Comparison of ENCODE assay signal across 9 cellular contexts in the genomic region with DNA sequence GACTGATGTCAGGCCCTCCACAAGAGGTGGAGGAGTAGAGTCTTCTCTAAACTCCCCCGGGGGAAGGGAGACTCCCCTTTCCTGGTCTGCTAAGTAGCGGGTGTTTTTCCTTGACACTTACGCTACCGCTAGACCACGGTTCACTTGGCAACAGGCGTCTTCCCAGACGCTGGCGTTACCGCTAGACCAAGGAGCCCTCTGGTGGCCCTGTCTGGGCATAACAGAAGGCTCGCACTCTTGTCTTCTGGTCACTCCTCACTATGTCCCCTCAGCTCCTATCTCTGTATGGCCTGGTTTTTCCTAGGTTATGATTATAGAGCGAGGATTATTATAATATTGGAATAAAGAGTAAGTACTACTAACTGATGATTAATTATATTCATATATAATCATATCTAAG. TPM values are rescaled to one million over a fixed set of nuclear protein-coding genes. Genes with fewer than 3 reads are reported as not detected.
DNase-seq lines count a peak whose midpoint lies in the region; ATAC-seq and TF ChIP-seq lines count a peak whose summit lies in the region.
"Not testable (repeated sequence)": the region's sequence is repeated elsewhere in the genome, so short reads cannot be mapped to it uniquely, and the experiment has no call there.
"Had no signal": no experiment of that assay in that cellular context is flagged by ENCODE, and none has a peak within 500 bp of the region (broad histone marks: within the 10 kb centered on the region; RNA-seq: fewer than 3 reads in every experiment).

No MANE protein-coding gene starts in this region.

- CTCF ChIA-PET in CD4-positive, alpha-beta memory T cell (lab: Charles Lee; ENCODE audit: partially characterized antibody) = interaction anchor here (1.1 to 5.6 kb wide), 4 partner anchors 36 to 224 kb away, joined by 3 to 31 read pairs (median 3); no protein-coding TSS in a partner anchor
- CTCF ChIA-PET in PC-9 (lab: Charles Lee) = interaction anchor here (0.7 kb wide), 1 partner anchor 13 kb away, joined by 12 read pairs; no protein-coding TSS in a partner anchor

- peak in 3 of 5 donors; percentile 4 to 24 (median 24) for DNase-seq in CD4-positive, alpha-beta memory T cell
- DNase-seq in HFF-Myc (ENCODE audit: extremely low read depth, low read depth); heart left ventricle; osteocyte (ENCODE audit: extremely low spot score, unreplicated experiment): not testable (repeated sequence)
- DNase-seq in PC-9 (peak in 1 of 2 experiments; percentile 10), thyroid gland (peak; percentile 10 to 42)
- peak; percentile 44 for DNase-seq in activated CD4-positive, alpha-beta T cell treated with anti-CD3 and anti-CD28 coated beads for 48 hours
- peak; percentile 12 for DNase-seq in central memory CD4-positive, alpha-beta T cell

- not testable (repeated sequence) for H3K4me2 ChIP-seq in PC-9

- TF ChIP-seq POLR2A in heart left ventricle (IDR thresholded peaks at IDR 0.05); thyroid gland (IDR thresholded peaks at IDR 0.05): not testable (repeated sequence)

- ATAC-seq in heart left ventricle = not testable (repeated sequence)

- not testable (repeated sequence) for H3K9me3 ChIP-seq in CD4-positive, alpha-beta memory T cell (ENCODE audit: control insufficient read depth in 1 of 2, low read length in 2 of 2); PC-9 (ENCODE audit: insufficient read depth, low read depth); thyroid gland
- H3K9me3 ChIP-seq in heart left ventricle = peaks cover 0 to 23% (median 10%) of the 10 kb centered on the region in 12 donors

- H3K27ac Mint-ChIP-seq in CD4-positive, alpha-beta memory T cell; osteocyte (ENCODE audit: unreplicated experiment): not testable (repeated sequence)

- not testable (repeated sequence) for H3K9me2 ChIP-seq in PC-9 (ENCODE audit: insufficient read depth)

- intact Hi-C loops in CD4-positive, alpha-beta memory T cell (cut with micrococcal nuclease) = loop anchor here (1.0 kb wide), 1 partner anchor 53 kb away; a partner anchor contains a TSS
- intact Hi-C loops in PC-9 (cut with micrococcal nuclease; ENCODE audit: unreplicated experiment) = not testable (repeated sequence)
- intact Hi-C loops in heart left ventricle (cut with DNase I) (loop anchor here in 7 of 10 donors (5.0 to 10.0 kb wide), 4 partner anchors 50 to 227 kb away; no protein-coding TSS in a partner anchor), thyroid gland (cut with DNase I) (loop anchor here (5.0 kb wide), 1 partner anchor 225 kb away; no protein-coding TSS in a partner anchor)

- 14 to 29% (median 19%) methylated on average over 2 to 11 of the region's 11 CpGs for WGBS in heart left ventricle, 4 donors
- 11 to 15% methylated on average over 7 of the region's 11 CpGs for WGBS in thyroid gland, 2 donors

- not testable (repeated sequence) for H3K4me1 Mint-ChIP-seq in CD4-positive, alpha-beta memory T cell; osteocyte (ENCODE audit: unreplicated experiment)

- H2AFZ ChIP-seq in PC-9 = not testable (repeated sequence)

- peaks cover 0 to 17% (median 7%) of the 10 kb centered on the region in 8 donors for H3K9me3 Mint-ChIP-seq in CD4-positive, alpha-beta memory T cell
- H3K9me3 Mint-ChIP-seq in osteocyte (ENCODE audit: unreplicated experiment) = not testable (repeated sequence)

- H4K20me1 ChIP-seq in PC-9 (ENCODE audit: insufficient read depth) = not testable (repeated sequence)

- not testable (repeated sequence) for H3K4me1 ChIP-seq in CD4-positive, alpha-beta memory T cell (ENCODE audit: insufficient read depth, low read length); PC-9 (replicated peaks; ENCODE audit: insufficient read depth); heart left ventricle; thyroid gland

- not testable (repeated sequence) for H3K36me3 Mint-ChIP-seq in CD4-positive, alpha-beta memory T cell; osteocyte (ENCODE audit: unreplicated experiment)

- H3K79me2 ChIP-seq in PC-9 (ENCODE audit: low read depth) = not testable (repeated sequence)

- POLR2A ChIA-PET in CD4-positive, alpha-beta memory T cell (lab: Charles Lee; ENCODE audit: partially characterized antibody) = interaction anchor here (0.6 kb wide), 1 partner anchor 47 kb away, joined by 3 read pairs; no protein-coding TSS in a partner anchor
- POLR2A ChIA-PET in PC-9 (lab: Charles Lee; ENCODE audit: unreplicated experiment) = not testable (repeated sequence)

- not testable (repeated sequence) for BruUV-seq in PC-9 (replicated peaks; lab: Mats Ljungman, UMichigan)

- not testable (repeated sequence) for H3K27me3 ChIP-seq in CD4-positive, alpha-beta memory T cell (ENCODE audit: insufficient read depth, low read length); PC-9 (ENCODE audit: insufficient read depth, low read depth); heart left ventricle; thyroid gland

- H3F3A ChIP-seq in PC-9 (ENCODE audit: insufficient read depth, low read depth) = not testable (repeated sequence)

- peak; percentile 30 for TF ChIP-seq CTCF in HFF-Myc (IDR thresholded peaks at IDR 0.05; ENCODE audit: low read depth, low read length, missing control alignments)
- TF ChIP-seq CTCF in PC-9 (conservative IDR thresholded peaks at IDR 0.05) = peak; percentile 44
- peak in 8 of 12 donors; percentile 7 to 53 (median 32) for TF ChIP-seq CTCF in heart left ventricle (IDR thresholded peaks at IDR 0.05)
- peak; percentile 33 for TF ChIP-seq CTCF in osteocyte (IDR thresholded peaks at IDR 0.05)
- TF ChIP-seq CTCF in thyroid gland (IDR thresholded peaks at IDR 0.05) = peak in 4 of 6 experiments; percentile 18 to 73 (median 52)

- H3K27me3 Mint-ChIP-seq in CD4-positive, alpha-beta memory T cell; osteocyte (ENCODE audit: unreplicated experiment): not testable (repeated sequence)

- H3K4me3 ChIP-seq in CD4-positive, alpha-beta memory T cell (ENCODE audit: low read length in 2 of 2); HFF-Myc (replicated peaks; ENCODE audit: low read depth, low read length); PC-9; heart left ventricle; thyroid gland (replicated peaks in 1 of 3): not testable (repeated sequence)

- H3K36me3 ChIP-seq in CD4-positive, alpha-beta memory T cell (ENCODE audit: insufficient read depth, low read length); PC-9 (ENCODE audit: low read depth); heart left ventricle; thyroid gland: not testable (repeated sequence)

- H3K4me3 Mint-ChIP-seq in CD4-positive, alpha-beta memory T cell; osteocyte (ENCODE audit: unreplicated experiment): not testable (repeated sequence)

- H3K27ac ChIP-seq in CD4-positive, alpha-beta memory T cell (ENCODE audit: low read depth, low read length); PC-9; heart left ventricle; thyroid gland: not testable (repeated sequence)

RNA-seq across cellular contexts. Expression of a gene that starts 5.0 kb away (rescaled TPM):
- total RNA-seq in CD4-positive, alpha-beta memory T cell = not detected
- not detected for polyA plus RNA-seq in CD4-positive, alpha-beta memory T cell
- total RNA-seq in PC-9 (2021) (not detected in 2 replicates), heart left ventricle (under 1 TPM in 2 of 9 donors, not detected in 7; 0.16 to 0.20 TPM), osteocyte (not detected in 2 replicates), thyroid gland (not detected)
- not detected for polyA plus RNA-seq in heart left ventricle
- total RNA-seq: endothelial cell of umbilical vein had no signal

RNA-seq across cellular contexts. Expression of a gene that starts 28.6 kb away (rescaled TPM):
- 1 to 10 TPM; 4.2 to 4.7 TPM for total RNA-seq in CD4-positive, alpha-beta memory T cell
- 1 to 10 TPM; 2.1 to 4.1 TPM for polyA plus RNA-seq in CD4-positive, alpha-beta memory T cell
- 2.6 TPM in 2 replicates for total RNA-seq in PC-9 (2021)
- total RNA-seq in heart left ventricle = 1 to 10 TPM; 2.1 to 5.6 (median 3.3) TPM
- 1 to 10 TPM; 2.3 to 3.8 TPM for polyA plus RNA-seq in heart left ventricle
- total RNA-seq in osteocyte = 3.6 and 4.0 TPM in 2 replicates
- total RNA-seq in thyroid gland = 1 to 10 TPM; 3.1 to 4.8 (median 3.6) TPM

RNA-seq across cellular contexts. Expression of a gene that starts 30.9 kb away (rescaled TPM):
- total RNA-seq in CD4-positive, alpha-beta memory T cell = 10 to 100 TPM; 11.0 to 11.5 TPM
- 1 to 10 TPM; 2.2 to 5.1 TPM for polyA plus RNA-seq in CD4-positive, alpha-beta memory T cell
- total RNA-seq in PC-9 (2021) (1.2 and 2.2 TPM in 2 replicates), heart left ventricle (10 to 100 TPM in 1 of 9 donors, 1 to 10 TPM in 8; 5.9 to 11.5 (median 8.2) TPM), osteocyte (5.9 and 10.6 TPM in 2 replicates), thyroid gland (10 to 100 TPM in 1 of 4 donors, 1 to 10 TPM in 3; 8.7 to 10.2 (median 9.5) TPM)
- polyA plus RNA-seq in heart left ventricle = 1 to 10 TPM; 2.7 to 3.8 TPM

RNA-seq across cellular contexts. Expression of a gene that starts 52.5 kb away (rescaled TPM):
- total RNA-seq in CD4-positive, alpha-beta memory T cell = 10 to 100 TPM in 1 of 2 experiments, 1 to 10 TPM in 1; 9.1 to 10.5 TPM
- polyA plus RNA-seq in CD4-positive, alpha-beta memory T cell = 1 to 10 TPM in 1 of 2 donors, under 1 TPM in 1; 0.72 to 5.1 TPM
- total RNA-seq in PC-9 (2021) (3.3 and 5.6 TPM in 2 replicates), heart left ventricle (1 to 10 TPM; 2.7 to 6.1 (median 4.6) TPM), osteocyte (7.1 and 7.4 TPM in 2 replicates), thyroid gland (1 to 10 TPM; 4.9 to 9.2 (median 6.2) TPM)
- 1 to 10 TPM; 1.4 to 4.3 TPM for polyA plus RNA-seq in heart left ventricle
